1 cellular context compared by ENCODE assay signal in the genomic region with DNA sequence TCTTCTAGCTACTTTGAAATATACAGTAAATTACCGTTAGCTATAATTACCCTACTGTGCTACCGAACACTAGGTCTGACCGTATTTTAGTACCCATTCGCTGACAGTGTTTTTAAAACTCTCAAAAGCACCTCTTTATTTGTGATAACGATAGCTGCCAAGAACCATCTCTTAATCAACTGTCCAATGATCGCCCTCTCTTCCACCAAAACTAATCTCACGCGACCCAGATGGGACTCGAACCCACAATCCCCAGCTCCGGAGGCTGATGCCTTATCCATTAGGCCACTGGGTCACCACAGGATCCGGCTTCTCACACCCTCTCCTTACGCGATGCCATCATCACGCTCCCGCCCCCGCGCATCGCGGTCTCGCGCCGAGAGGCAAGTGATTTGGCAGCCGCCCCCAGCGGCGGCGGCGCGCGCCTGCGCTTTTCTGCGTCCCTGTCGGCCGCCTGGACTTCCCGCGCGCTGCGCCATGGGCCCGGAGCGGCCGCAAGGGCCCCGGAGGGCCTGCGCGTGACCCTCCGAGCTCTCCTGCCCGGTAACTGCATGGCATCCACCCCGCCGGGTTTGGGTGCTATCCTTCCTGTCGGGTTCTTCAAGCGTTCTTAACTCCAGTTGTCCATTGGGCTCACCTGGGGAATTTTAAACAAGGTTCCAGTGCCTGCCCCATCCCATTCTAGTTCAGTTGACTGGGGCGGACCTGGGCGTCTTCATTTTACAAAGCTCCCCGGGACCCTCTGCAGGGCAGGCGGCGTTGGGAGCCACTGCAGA.
A peak's percentile ranks its signal among the peaks of the same experiment; 100 is the strongest.
TF ChIP-seq lines count a peak whose summit lies in the region.

No MANE protein-coding gene starts in this region.

TF ChIP-seq in HepG2, 621 proteins besides CTCF, POLR2A, EP300 and RAD21 (continued from another document and continues in another):
- TF ChIP-seq, protein P1, sequence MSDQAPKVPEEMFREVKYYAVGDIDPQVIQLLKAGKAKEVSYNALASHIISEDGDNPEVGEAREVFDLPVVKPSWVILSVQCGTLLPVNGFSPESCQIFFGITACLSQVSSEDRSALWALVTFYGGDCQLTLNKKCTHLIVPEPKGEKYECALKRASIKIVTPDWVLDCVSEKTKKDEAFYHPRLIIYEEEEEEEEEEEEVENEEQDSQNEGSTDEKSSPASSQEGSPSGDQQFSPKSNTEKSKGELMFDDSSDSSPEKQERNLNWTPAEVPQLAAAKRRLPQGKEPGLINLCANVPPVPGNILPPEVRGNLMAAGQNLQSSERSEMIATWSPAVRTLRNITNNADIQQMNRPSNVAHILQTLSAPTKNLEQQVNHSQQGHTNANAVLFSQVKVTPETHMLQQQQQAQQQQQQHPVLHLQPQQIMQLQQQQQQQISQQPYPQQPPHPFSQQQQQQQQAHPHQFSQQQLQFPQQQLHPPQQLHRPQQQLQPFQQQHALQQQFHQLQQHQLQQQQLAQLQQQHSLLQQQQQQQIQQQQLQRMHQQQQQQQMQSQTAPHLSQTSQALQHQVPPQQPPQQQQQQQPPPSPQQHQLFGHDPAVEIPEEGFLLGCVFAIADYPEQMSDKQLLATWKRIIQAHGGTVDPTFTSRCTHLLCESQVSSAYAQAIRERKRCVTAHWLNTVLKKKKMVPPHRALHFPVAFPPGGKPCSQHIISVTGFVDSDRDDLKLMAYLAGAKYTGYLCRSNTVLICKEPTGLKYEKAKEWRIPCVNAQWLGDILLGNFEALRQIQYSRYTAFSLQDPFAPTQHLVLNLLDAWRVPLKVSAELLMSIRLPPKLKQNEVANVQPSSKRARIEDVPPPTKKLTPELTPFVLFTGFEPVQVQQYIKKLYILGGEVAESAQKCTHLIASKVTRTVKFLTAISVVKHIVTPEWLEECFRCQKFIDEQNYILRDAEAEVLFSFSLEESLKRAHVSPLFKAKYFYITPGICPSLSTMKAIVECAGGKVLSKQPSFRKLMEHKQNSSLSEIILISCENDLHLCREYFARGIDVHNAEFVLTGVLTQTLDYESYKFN (CRISPR knock-in tag; conservative IDR thresholded peaks at IDR 0.05) = peak; percentile 63
- TF ChIP-seq ZNF652 (CRISPR knock-in tag; IDR thresholded peaks at IDR 0.05; ENCODE audit: borderline replicate concordance, low read depth) (peak; percentile 61; the same call in 1 of the 2 replicates), MBNL3 (CRISPR knock-in tag; conservative IDR thresholded peaks at IDR 0.05) (no peak), ZNF598 (CRISPR knock-in tag; IDR thresholded peaks at IDR 0.05; ENCODE audit: borderline replicate concordance) (peak; percentile 93; the same call in 1 of the 2 replicates), RFXANK (CRISPR knock-in tag; IDR thresholded peaks at IDR 0.05) (peak; percentile 81; the same call in 1 of the 2 replicates), ZNF747 (CRISPR knock-in tag; IDR thresholded peaks at IDR 0.05; ENCODE audit: borderline replicate concordance) (peak; percentile 96; the same call in 1 of the 2 replicates), KLF13 (CRISPR knock-in tag; IDR thresholded peaks at IDR 0.05) (no peak), THRA (CRISPR knock-in tag; IDR thresholded peaks at IDR 0.05; ENCODE audit: borderline replicate concordance) (peak; percentile 88), ZNF230 (CRISPR knock-in tag; IDR thresholded peaks at IDR 0.05) (peak; percentile 93), ZNF431 (CRISPR knock-in tag; IDR thresholded peaks at IDR 0.05; ENCODE audit: borderline replicate concordance, low read depth) (peak; percentile 90), ZNF577 (CRISPR knock-in tag; IDR thresholded peaks at IDR 0.05; ENCODE audit: borderline replicate concordance, low read depth) (0 out of 2 replicates have a peak, but pooled peaks have one; percentile 55), MTF2 (CRISPR knock-in tag; IDR thresholded peaks at IDR 0.05; ENCODE audit: borderline replicate concordance) (peak; percentile 73; the same call in 1 of the 2 replicates), NFE2 (CRISPR knock-in tag; IDR thresholded peaks at IDR 0.05) (0 out of 2 replicates have a peak, but pooled peaks have one; percentile 33), ZNF569 (CRISPR knock-in tag; IDR thresholded peaks at IDR 0.05; ENCODE audit: borderline replicate concordance) (peak; percentile 85; the same call in 1 of the 2 replicates), GTF3A (CRISPR knock-in tag; conservative IDR thresholded peaks at IDR 0.05) (peak; percentile 76), EED (CRISPR knock-in tag; IDR thresholded peaks at IDR 0.05) (peak; percentile 69; the same call in 1 of the 2 replicates), ATM (IDR thresholded peaks at IDR 0.05; ENCODE audit: borderline replicate concordance) (no peak), U2AF1 (optimal IDR thresholded peaks at IDR 0.05; ENCODE audit: low read depth, low read length) (no peak), ZMYM4 (CRISPR knock-in tag; IDR thresholded peaks at IDR 0.05) (peak; percentile 96), JUND (CRISPR knock-in tag; IDR thresholded peaks at IDR 0.05) (peak; percentile 54; the same call in 1 of the 2 replicates), ZBTB7B (CRISPR knock-in tag; IDR thresholded peaks at IDR 0.05) (peak; percentile 94), ZNF616 (CRISPR knock-in tag; IDR thresholded peaks at IDR 0.05; ENCODE audit: low read depth) (no peak), CSRNP1 (CRISPR knock-in tag; IDR thresholded peaks at IDR 0.05) (peak; percentile 95), ZFP36L1 (CRISPR knock-in tag; IDR thresholded peaks at IDR 0.05) (peak; percentile 96), ZNF607 (CRISPR knock-in tag; IDR thresholded peaks at IDR 0.05; ENCODE audit: borderline replicate concordance) (peak; percentile 94), GZF1 (CRISPR knock-in tag; IDR thresholded peaks at IDR 0.05) (no peak), FIP1L1 (IDR thresholded peaks at IDR 0.05; ENCODE audit: borderline replicate concordance, insufficient read depth, low read depth, low read length) (peak; percentile 83; the same call in 1 of the 2 replicates), ZNF354B (CRISPR knock-in tag; IDR thresholded peaks at IDR 0.05) (peak; percentile 22; the same call in 1 of the 2 replicates), ZSCAN22 (CRISPR knock-in tag; IDR thresholded peaks at IDR 0.05) (no peak), ZBTB39 (CRISPR knock-in tag; IDR thresholded peaks at IDR 0.05) (peak; percentile 97), HNRNPK (IDR thresholded peaks at IDR 0.05; ENCODE audit: low read depth, low read length, poor library complexity, severe bottlenecking) (peak; percentile 84)
- TF ChIP-seq, protein P2, sequence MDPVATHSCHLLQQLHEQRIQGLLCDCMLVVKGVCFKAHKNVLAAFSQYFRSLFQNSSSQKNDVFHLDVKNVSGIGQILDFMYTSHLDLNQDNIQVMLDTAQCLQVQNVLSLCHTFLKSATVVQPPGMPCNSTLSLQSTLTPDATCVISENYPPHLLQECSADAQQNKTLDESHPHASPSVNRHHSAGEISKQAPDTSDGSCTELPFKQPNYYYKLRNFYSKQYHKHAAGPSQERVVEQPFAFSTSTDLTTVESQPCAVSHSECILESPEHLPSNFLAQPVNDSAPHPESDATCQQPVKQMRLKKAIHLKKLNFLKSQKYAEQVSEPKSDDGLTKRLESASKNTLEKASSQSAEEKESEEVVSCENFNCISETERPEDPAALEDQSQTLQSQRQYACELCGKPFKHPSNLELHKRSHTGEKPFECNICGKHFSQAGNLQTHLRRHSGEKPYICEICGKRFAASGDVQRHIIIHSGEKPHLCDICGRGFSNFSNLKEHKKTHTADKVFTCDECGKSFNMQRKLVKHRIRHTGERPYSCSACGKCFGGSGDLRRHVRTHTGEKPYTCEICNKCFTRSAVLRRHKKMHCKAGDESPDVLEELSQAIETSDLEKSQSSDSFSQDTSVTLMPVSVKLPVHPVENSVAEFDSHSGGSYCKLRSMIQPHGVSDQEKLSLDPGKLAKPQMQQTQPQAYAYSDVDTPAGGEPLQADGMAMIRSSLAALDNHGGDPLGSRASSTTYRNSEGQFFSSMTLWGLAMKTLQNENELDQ (CRISPR knock-in tag; IDR thresholded peaks at IDR 0.05; ENCODE audit: borderline replicate concordance) = peak; percentile 67; the same call in 1 of the 2 replicates
- TF ChIP-seq, protein P3, sequence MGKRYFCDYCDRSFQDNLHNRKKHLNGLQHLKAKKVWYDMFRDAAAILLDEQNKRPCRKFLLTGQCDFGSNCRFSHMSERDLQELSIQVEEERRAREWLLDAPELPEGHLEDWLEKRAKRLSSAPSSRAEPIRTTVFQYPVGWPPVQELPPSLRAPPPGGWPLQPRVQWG (CRISPR knock-in tag; IDR thresholded peaks at IDR 0.05; ENCODE audit: borderline replicate concordance, low read depth) = no peak
- TF ChIP-seq, protein P4, sequence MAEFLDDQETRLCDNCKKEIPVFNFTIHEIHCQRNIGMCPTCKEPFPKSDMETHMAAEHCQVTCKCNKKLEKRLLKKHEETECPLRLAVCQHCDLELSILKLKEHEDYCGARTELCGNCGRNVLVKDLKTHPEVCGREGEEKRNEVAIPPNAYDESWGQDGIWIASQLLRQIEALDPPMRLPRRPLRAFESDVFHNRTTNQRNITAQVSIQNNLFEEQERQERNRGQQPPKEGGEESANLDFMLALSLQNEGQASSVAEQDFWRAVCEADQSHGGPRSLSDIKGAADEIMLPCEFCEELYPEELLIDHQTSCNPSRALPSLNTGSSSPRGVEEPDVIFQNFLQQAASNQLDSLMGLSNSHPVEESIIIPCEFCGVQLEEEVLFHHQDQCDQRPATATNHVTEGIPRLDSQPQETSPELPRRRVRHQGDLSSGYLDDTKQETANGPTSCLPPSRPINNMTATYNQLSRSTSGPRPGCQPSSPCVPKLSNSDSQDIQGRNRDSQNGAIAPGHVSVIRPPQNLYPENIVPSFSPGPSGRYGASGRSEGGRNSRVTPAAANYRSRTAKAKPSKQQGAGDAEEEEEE (CRISPR knock-in tag; IDR thresholded peaks at IDR 0.05; ENCODE audit: borderline replicate concordance) = peak; percentile 77; the same call in 1 of the 2 replicates
- TF ChIP-seq, protein P5, sequence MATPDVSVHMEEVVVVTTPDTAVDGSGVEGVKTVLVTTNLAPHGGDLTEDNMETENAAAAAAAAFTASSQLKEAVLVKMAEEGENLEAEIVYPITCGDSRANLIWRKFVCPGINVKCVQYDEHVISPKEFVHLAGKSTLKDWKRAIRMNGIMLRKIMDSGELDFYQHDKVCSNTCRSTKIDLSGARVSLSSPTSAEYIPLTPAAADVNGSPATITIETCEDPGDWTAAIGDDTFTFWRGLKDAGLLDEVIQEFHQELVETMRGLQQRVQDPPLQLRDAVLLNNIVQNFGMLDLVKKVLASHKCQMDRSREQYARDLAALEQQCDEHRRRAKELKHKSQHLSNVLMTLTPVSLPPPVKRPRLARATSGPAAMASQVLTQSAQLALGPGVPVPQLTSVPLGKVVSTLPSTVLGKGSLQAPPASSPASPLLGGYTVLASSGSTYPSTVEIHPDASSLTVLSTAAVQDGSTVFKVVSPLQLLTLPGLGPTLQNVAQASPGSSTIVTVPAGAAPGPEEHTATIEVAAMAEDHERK (CRISPR knock-in tag; IDR thresholded peaks at IDR 0.05; ENCODE audit: low read depth) = peak; percentile 63
